28 cellular contexts compared by ENCODE assay signal in the genomic region with DNA sequence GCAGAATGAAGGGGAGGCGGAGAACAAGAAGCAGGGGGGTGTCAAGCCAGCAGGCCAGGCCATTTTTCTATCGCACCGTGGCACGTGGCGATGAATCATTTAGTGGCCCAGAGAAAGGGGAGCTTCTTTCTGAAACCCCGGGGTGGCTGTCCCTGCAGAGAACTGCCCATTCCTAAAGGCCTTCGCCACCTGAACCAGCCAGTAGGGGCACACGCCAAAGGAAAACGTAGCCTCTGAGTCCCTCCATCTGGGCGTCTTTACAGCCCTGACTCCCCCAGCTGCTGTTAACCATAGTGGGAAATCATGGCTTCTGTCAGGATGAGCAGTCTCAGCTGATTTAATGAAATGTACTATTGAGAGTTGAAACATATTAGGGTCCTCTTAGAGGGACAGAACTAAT. TPM values are rescaled to one million over a fixed set of nuclear protein-coding genes. Genes with fewer than 3 reads are reported as not detected.
DNase-seq lines count a peak whose midpoint lies in the region; TF ChIP-seq lines count a peak whose summit lies in the region.
"Had no signal": no experiment of that assay in that cellular context is flagged by ENCODE, and none has a peak within 500 bp of the region (broad histone marks: within the 10 kb centered on the region; RNA-seq: fewer than 3 reads in every experiment).

No MANE protein-coding gene starts in this region.

- peaks cover 0 to 26% (median 17%) of the 10 kb centered on the region in 4 donors for H3K4me1 ChIP-seq in transverse colon
- H3K4me1 ChIP-seq in vagina, result peaks cover 7% of the 10 kb centered on the region
- H3K4me1 ChIP-seq: esophagus muscularis mucosa, parathyroid adenoma, thyroid gland had no signal

- peak; percentile 9 for DNase-seq in NCI-H82 treated with DMSO at 0.1 percent for 48 hours (lab: John Stamatoyannopoulos, UW; ENCODE audit: unreplicated experiment)
- peak; percentile 41 for DNase-seq in left kidney (ENCODE audit: low read depth, low spot score)
- DNase-seq in transverse colon, result no peak
- DNase-seq in activated T-cell treated with anti-CD3 and anti-CD28 coated beads, Interleukin-2, amount 50 U/mL, for 48 hours, result no peak
- DNase-seq in AG08396 (ENCODE audit: low spot score), result no peak
- no peak for DNase-seq in vagina (ENCODE audit: extremely low spot score in 2 of 2)
- DNase-seq: activated B cell treated with CpG ODN at 0.5 μM for 24 hours; activated CD4-positive, alpha-beta T cell treated with anti-CD3 and anti-CD28 coated beads, Interleukin-2, amount 10 ng/mL, durations not matched to agents 7 days and 5 days; activated gamma-delta T cell; activated naive CD8-positive, alpha-beta T cell treated with anti-CD3 and anti-CD28 coated beads, Interleukin-2, amount 50 U/mL, for 24 hours; activated T-cell treated with anti-CD3 and anti-CD28 coated beads, Interleukin-2, amount 50 U/mL, for 1 hour; C1 segment of cervical spinal cord; COR-L47; cortex of kidney; DMS79; immature natural killer cell; left cardiac atrium; NCI-H1694; NCI-H446; retina; stimulated activated CD4-positive, alpha-beta T cell treated with anti-CD3 and anti-CD28 coated beads, Interleukin-2, amount 100 ng/mL, for 24 hours; SW 1271; thyroid gland had no signal

- H3K4me3 Mint-ChIP-seq in brain, result peak overlapping the region in 1 of 5 experiments; percentile 27
- H3K4me3 Mint-ChIP-seq: activated B cell treated with CpG ODN at 0.5 μM for 24 hours; activated CD4-positive, alpha-beta T cell treated with anti-CD3 and anti-CD28 coated beads, Interleukin-2, amount 10 ng/mL, durations not matched to agents 7 days and 5 days; activated naive CD8-positive, alpha-beta T cell treated with anti-CD3 and anti-CD28 coated beads, Interleukin-2, amount 50 U/mL, for 24 hours; immature natural killer cell; stimulated activated naive CD8-positive, alpha-beta T cell treated with anti-CD3 and anti-CD28 coated beads, Interleukin-15, Interleukin-2, amounts not matched to agents 100 ng/mL and 50 ng/mL, for 24 hours had no signal

- TF ChIP-seq CTCF in brain (conservative IDR thresholded peaks at IDR 0.05) (no peak), transverse colon (IDR thresholded peaks at IDR 0.05) (no peak), vagina (IDR thresholded peaks at IDR 0.05) (no peak)

- intact Hi-C loops in transverse colon (cut with DNase I; ENCODE audit: low total_unique reads), result no loop called here
- intact Hi-C loops in vagina (cut with DNase I), result no loop called here

- H3K9me3 ChIP-seq in transverse colon (no peaks in the 10 kb centered on the region), vagina (no peaks in the 10 kb centered on the region)
- H3K9me3 ChIP-seq: esophagus muscularis mucosa, thyroid gland had no signal

- in situ Hi-C loops in transverse colon (cut with MboI; ENCODE audit: low pct_ligation_motif_present in 1 of 4, low pct_unique_long_range_greater_than_20kb in 1 of 4, low sequenced_read_pairs in 3 of 4), result no loop called here

- TF ChIP-seq EP300 in transverse colon (IDR thresholded peaks at IDR 0.05; ENCODE audit: low read depth), result no peak

- TF ChIP-seq POLR2A in transverse colon (IDR thresholded peaks at IDR 0.05) (no peak), vagina (IDR thresholded peaks at IDR 0.05) (no peak)

- H3K27ac ChIP-seq in transverse colon (peak overlapping the region in 3 of 4 donors; percentile 48 to 71 (median 64)), vagina (no peak overlapping the region)
- H3K27ac ChIP-seq: esophagus muscularis mucosa, hepatocyte, parathyroid adenoma, thyroid gland had no signal

- H3K27me3 ChIP-seq in transverse colon (no peaks in the 10 kb centered on the region), vagina (no peaks in the 10 kb centered on the region)
- H3K27me3 ChIP-seq: hepatocyte, thyroid gland had no signal

- peaks cover 24% of the 10 kb centered on the region for H3K36me3 Mint-ChIP-seq in brain

- H3K4me3 ChIP-seq in transverse colon (no peak overlapping the region), vagina (no peak overlapping the region)
- H3K4me3 ChIP-seq: esophagus muscularis mucosa, hepatocyte, thyroid gland had no signal

- 91 to 98% methylated on average over 6 to 10 of the region's 10 CpGs for WGBS in transverse colon (ENCODE audit: low coverage in 1 of 2), 2 donors

- no peaks in the 10 kb centered on the region for H3K27me3 Mint-ChIP-seq in brain
- H3K27me3 Mint-ChIP-seq: activated B cell treated with CpG ODN at 0.5 μM for 24 hours; activated CD4-positive, alpha-beta T cell treated with anti-CD3 and anti-CD28 coated beads, Interleukin-2, amount 10 ng/mL, durations not matched to agents 7 days and 5 days; activated naive CD8-positive, alpha-beta T cell treated with anti-CD3 and anti-CD28 coated beads, Interleukin-2, amount 50 U/mL, for 24 hours; stimulated activated naive CD8-positive, alpha-beta T cell treated with anti-CD3 and anti-CD28 coated beads, Interleukin-15, Interleukin-2, amounts not matched to agents 100 ng/mL and 50 ng/mL, for 24 hours had no signal

- no peaks in the 10 kb centered on the region for H3K9me3 Mint-ChIP-seq in brain
- H3K9me3 Mint-ChIP-seq: activated B cell treated with CpG ODN at 0.5 μM for 24 hours; activated CD4-positive, alpha-beta T cell treated with anti-CD3 and anti-CD28 coated beads, Interleukin-2, amount 10 ng/mL, durations not matched to agents 7 days and 5 days; activated naive CD8-positive, alpha-beta T cell treated with anti-CD3 and anti-CD28 coated beads, Interleukin-2, amount 50 U/mL, for 24 hours; immature natural killer cell; stimulated activated naive CD8-positive, alpha-beta T cell treated with anti-CD3 and anti-CD28 coated beads, Interleukin-15, Interleukin-2, amounts not matched to agents 100 ng/mL and 50 ng/mL, for 24 hours had no signal

- H3K4me1 Mint-ChIP-seq in brain, result peaks cover 37% of the 10 kb centered on the region

- H3K36me3 ChIP-seq in transverse colon (no peaks in the 10 kb centered on the region), vagina (no peaks in the 10 kb centered on the region)
- H3K36me3 ChIP-seq: esophagus muscularis mucosa, thyroid gland had no signal

- H3K27ac Mint-ChIP-seq in brain, result peak overlapping the region in 3 of 5 experiments; percentile 4 to 18 (median 8)
- H3K27ac Mint-ChIP-seq: activated B cell treated with CpG ODN at 0.5 μM for 24 hours; activated CD4-positive, alpha-beta T cell treated with anti-CD3 and anti-CD28 coated beads, Interleukin-2, amount 10 ng/mL, durations not matched to agents 7 days and 5 days; activated naive CD8-positive, alpha-beta T cell treated with anti-CD3 and anti-CD28 coated beads, Interleukin-2, amount 50 U/mL, for 24 hours; immature natural killer cell; stimulated activated naive CD8-positive, alpha-beta T cell treated with anti-CD3 and anti-CD28 coated beads, Interleukin-15, Interleukin-2, amounts not matched to agents 100 ng/mL and 50 ng/mL, for 24 hours had no signal

RNA-seq across cellular contexts. Expression of gene ASPHD2, which starts 8.9 kb away (rescaled TPM):
- 8.0 TPM for polyA plus RNA-seq in brain (ENCODE audit: insufficient read depth, low read depth, low replicate concordance)
- total RNA-seq in transverse colon (1 to 10 TPM in 2 of 4 donors, under 1 TPM in 2; 0.20 to 2.2 (median 1.2) TPM), vagina (2.2 TPM)

RNA-seq across cellular contexts. Expression of gene HPS4, which starts 45.6 kb away (rescaled TPM):
- 25.0 TPM for polyA plus RNA-seq in brain (ENCODE audit: insufficient read depth, low read depth, low replicate concordance)
- 10 to 100 TPM; 29.1 to 51.2 (median 37.2) TPM for total RNA-seq in transverse colon
- total RNA-seq in vagina, result 36.1 TPM

RNA-seq across cellular contexts. Expression of gene SRRD, which starts 45.7 kb away (rescaled TPM):
- 17.2 TPM for polyA plus RNA-seq in brain (ENCODE audit: insufficient read depth, low read depth, low replicate concordance)
- total RNA-seq in transverse colon (10 to 100 TPM in 1 of 4 donors, 1 to 10 TPM in 3; 3.0 to 11.4 (median 6.2) TPM), vagina (11.0 TPM)

Comparison
In these comparisons a context has a peak if more than half of its experiments do, and no peak if none do; other contexts are left out.
1. DNase-seq: peak in NCI-H82 treated with DMSO at 0.1 percent for 48 hours (single experiment) and left kidney (single experiment); none in transverse colon (single experiment), activated T-cell treated with anti-CD3 and anti-CD28 coated beads, Interleukin-2, amount 50 U/mL, for 48 hours (0 of 2), AG08396 (single experiment) and vagina (0 of 2).